In genomic region chr22:38455063-38455529, GRCh38 we compare ENCODE assay signal across 9 cellular contexts. TPM values are rescaled to one million over a fixed set of nuclear protein-coding genes. Genes with fewer than 3 reads are reported as not detected.
DNase-seq lines count a peak whose midpoint lies in the region; ATAC-seq, FAIRE-seq and TF ChIP-seq lines count a peak whose summit lies in the region.
"Had no signal": no experiment of that assay in that cellular context is flagged by ENCODE, and none has a peak within 500 bp of the region (broad histone marks: within the 10 kb centered on the region; RNA-seq: fewer than 3 reads in every experiment).

Gene KCNJ4, minus strand, starts transcription at chr22:38455199. Its CDS starts 27,067 bp downstream, at chr22:38428132.

- H4K20me1 ChIP-seq in astrocyte (ENCODE audit: insufficient read depth, low read length) (peaks cover 13% of the 10 kb centered on the region), SK-N-SH (ENCODE audit: insufficient read depth) (no peaks in the 10 kb centered on the region)

- H3K79me2 ChIP-seq in astrocyte (ENCODE audit: insufficient read depth, low read length) (no peaks in the 10 kb centered on the region), SK-N-SH (ENCODE audit: insufficient read depth) (no peaks in the 10 kb centered on the region)

- FAIRE-seq in astrocyte (lab: Jason Lieb, UNC), result no peak

- TF ChIP-seq EP300 in stomach (IDR thresholded peaks at IDR 0.05), result no peak
- no peak for TF ChIP-seq EP300 in SK-N-SH (IDR thresholded peaks at IDR 0.05; ENCODE audit: borderline replicate concordance in 1 of 2, low read depth in 1 of 2, low read length in 1 of 2)

- H3K27me3 Mint-ChIP-seq in astrocyte (ENCODE audit: low read depth, unreplicated experiment), result peaks cover 73% of the 10 kb centered on the region

- H2AFZ ChIP-seq in astrocyte (ENCODE audit: low read depth, low read length), result peak within 1 kb of the TSS; percentile 26
- no peak within 1 kb of the TSS for H2AFZ ChIP-seq in SK-N-SH (ENCODE audit: low read depth)

- H3K4me1 ChIP-seq in HUES6 (ENCODE audit: control insufficient read depth, insufficient read depth, low read length), result peaks cover 26% of the 10 kb centered on the region
- H3K4me1 ChIP-seq in astrocyte (ENCODE audit: insufficient read depth, low read length), result peaks cover 7% of the 10 kb centered on the region
- H3K4me1 ChIP-seq in iPS-18a (ENCODE audit: control insufficient read depth, low read depth, low read length), result no peaks in the 10 kb centered on the region
- peaks cover 14 to 24% (median 20%) of the 10 kb centered on the region in 4 donors for H3K4me1 ChIP-seq in stomach
- peaks cover 0 to 11% of the 10 kb centered on the region in 2 experiments; a peak in 1 of 4 replicates for H3K4me1 ChIP-seq in SK-N-SH (ENCODE audit: control insufficient read depth in 1 of 2, insufficient read depth in 2 of 2, low read depth in 1 of 2, low read length in 1 of 2)

- ATAC-seq in HG03565 (IDR thresholded peaks at IDR 0.05; ENCODE audit: unreplicated experiment), result no peak

- no peaks in the 10 kb centered on the region for H3K9me3 Mint-ChIP-seq in astrocyte (ENCODE audit: unreplicated experiment)

- peaks cover 86% of the 10 kb centered on the region for H3K27me3 ChIP-seq in HUES6 (ENCODE audit: control insufficient read depth, insufficient read depth, low read length)
- H3K27me3 ChIP-seq in astrocyte (ENCODE audit: insufficient read depth, low read length), result peaks cover 71% of the 10 kb centered on the region
- peaks cover 61% of the 10 kb centered on the region for H3K27me3 ChIP-seq in iPS-18a (ENCODE audit: control insufficient read depth, insufficient read depth, low read length)
- peaks cover 15 to 99% (median 74%) of the 10 kb centered on the region in 3 donors for H3K27me3 ChIP-seq in stomach
- H3K27me3 ChIP-seq in SK-N-SH (ENCODE audit: insufficient read depth), result no peaks in the 10 kb centered on the region; the same call in 1 of the 2 replicates

- POLR2A ChIA-PET in SK-N-SH (lab: Yijun Ruan, JAX), result no interaction called here

- TF ChIP-seq POLR2A in stomach (IDR thresholded peaks at IDR 0.05), result no peak

- H3K4me1 Mint-ChIP-seq in astrocyte (ENCODE audit: low read depth, unreplicated experiment), result peaks cover 3% of the 10 kb centered on the region

- no peak for DNase-seq in astrocyte (ENCODE audit: low read depth)
- DNase-seq in stomach, result no peak
- DNase-seq in mucosa of gallbladder (ENCODE audit: low spot score), result no peak
- no peak for DNase-seq in SK-N-SH

- H3K4me2 ChIP-seq in astrocyte (ENCODE audit: low read length) (peak within 1 kb of the TSS; percentile 79), SK-N-SH (no peak within 1 kb of the TSS; the same call in 1 of the 2 replicates)

- no peaks in the 10 kb centered on the region for H3F3A ChIP-seq in SK-N-SH (replicated peaks; ENCODE audit: insufficient read depth)

- no peaks in the 10 kb centered on the region for H3K36me3 ChIP-seq in HUES6 (ENCODE audit: control insufficient read depth, insufficient read depth, low read length)
- no peaks in the 10 kb centered on the region for H3K36me3 ChIP-seq in astrocyte (ENCODE audit: insufficient read depth, low read length)
- H3K36me3 ChIP-seq in iPS-18a (ENCODE audit: control insufficient read depth, low read depth, low read length), result no peaks in the 10 kb centered on the region
- H3K36me3 ChIP-seq in stomach, result no peaks in the 10 kb centered on the region
- H3K36me3 ChIP-seq in SK-N-SH (replicated peaks in 1 of 2; ENCODE audit: control insufficient read depth in 1 of 2, insufficient read depth in 2 of 2, low read length in 1 of 2), result no peaks in the 10 kb centered on the region

- TF ChIP-seq CTCF in astrocyte (IDR thresholded peaks at IDR 0.05; ENCODE audit: insufficient read depth, low read depth, low read length), result no peak
- TF ChIP-seq CTCF in stomach (IDR thresholded peaks at IDR 0.05), result no peak
- TF ChIP-seq CTCF in SK-N-SH (IDR thresholded peaks at IDR 0.05), result no peak

- H3K27ac ChIP-seq in HUES6 (ENCODE audit: low read depth, low read length) (no peak within 1 kb of the TSS), astrocyte (ENCODE audit: low read depth, low read length) (no peak within 1 kb of the TSS), iPS-18a (ENCODE audit: low read length) (no peak within 1 kb of the TSS), stomach (no peak within 1 kb of the TSS), SK-N-SH (ENCODE audit: low read depth in 2 of 2, low read length in 1 of 2) (no peak within 1 kb of the TSS)

- TF ChIP-seq RAD21 in SK-N-SH (IDR thresholded peaks at IDR 0.05; ENCODE audit: low read length), result no peak

- H3K4me3 ChIP-seq in HUES6 (ENCODE audit: low read depth, low read length), result peak within 1 kb of the TSS; percentile 59
- H3K4me3 ChIP-seq in astrocyte (ENCODE audit: insufficient read depth, low read depth, low read length), result no peak within 1 kb of the TSS
- H3K4me3 ChIP-seq in iPS-18a (ENCODE audit: low read length), result peak within 1 kb of the TSS; percentile 51
- peak within 1 kb of the TSS; percentile 45 to 58 (median 49) for H3K4me3 ChIP-seq in stomach
- H3K4me3 ChIP-seq in SK-N-SH (ENCODE audit: low read depth in 2 of 2, low read length in 1 of 2), result peak within 1 kb of the TSS in 1 of 2 experiments; percentile 39; a peak in 2 of 4 replicates

- WGBS in stomach, 5 donors, result 0 to 2% (median 1%) methylated on average over 29 to 74 of the region's 78 CpGs; no CpG with 5 or more reads in 2 of the 5 donors
- WGBS in SK-N-SH (ENCODE audit: low lambda C conversion rate), result no CpG with 5 or more reads among the region's 78 CpGs

- no peaks in the 10 kb centered on the region for H3K9me2 ChIP-seq in SK-N-SH

- H3K27ac Mint-ChIP-seq in astrocyte (ENCODE audit: unreplicated experiment), result no peak within 1 kb of the TSS

- H3K4me3 Mint-ChIP-seq in astrocyte (ENCODE audit: unreplicated experiment), result peak within 1 kb of the TSS; percentile 75

- no peaks in the 10 kb centered on the region for H3K36me3 Mint-ChIP-seq in astrocyte (ENCODE audit: low read depth, unreplicated experiment)

- CTCF ChIA-PET in SK-N-SH (lab: Yijun Ruan, JAX), result no interaction called here

- intact Hi-C loops in stomach (cut with DNase I; ENCODE audit: low total_unique reads), result no loop called here

- H3K9me3 ChIP-seq in HUES6 (ENCODE audit: control insufficient read depth, insufficient read depth, low read depth, low read length), result no peaks in the 10 kb centered on the region
- H3K9me3 ChIP-seq in astrocyte (ENCODE audit: insufficient read depth, low read depth, low read length), result no peaks in the 10 kb centered on the region
- H3K9me3 ChIP-seq in iPS-18a (ENCODE audit: control insufficient read depth, low read depth, low read length), result no peaks in the 10 kb centered on the region
- no peaks in the 10 kb centered on the region for H3K9me3 ChIP-seq in stomach
- no peaks in the 10 kb centered on the region for H3K9me3 ChIP-seq in SK-N-SH

- peak within 1 kb of the TSS; percentile 27 for H3K9ac ChIP-seq in HUES6 (ENCODE audit: low read length)
- peak within 1 kb of the TSS; percentile 27 for H3K9ac ChIP-seq in astrocyte (ENCODE audit: low read length)
- H3K9ac ChIP-seq in iPS-18a (ENCODE audit: low read length), result no peak within 1 kb of the TSS
- no peak within 1 kb of the TSS for H3K9ac ChIP-seq in SK-N-SH

TF ChIP-seq in SK-N-SH, 30 proteins besides CTCF, POLR2A, EP300 and RAD21:
- TF ChIP-seq, protein P1, sequence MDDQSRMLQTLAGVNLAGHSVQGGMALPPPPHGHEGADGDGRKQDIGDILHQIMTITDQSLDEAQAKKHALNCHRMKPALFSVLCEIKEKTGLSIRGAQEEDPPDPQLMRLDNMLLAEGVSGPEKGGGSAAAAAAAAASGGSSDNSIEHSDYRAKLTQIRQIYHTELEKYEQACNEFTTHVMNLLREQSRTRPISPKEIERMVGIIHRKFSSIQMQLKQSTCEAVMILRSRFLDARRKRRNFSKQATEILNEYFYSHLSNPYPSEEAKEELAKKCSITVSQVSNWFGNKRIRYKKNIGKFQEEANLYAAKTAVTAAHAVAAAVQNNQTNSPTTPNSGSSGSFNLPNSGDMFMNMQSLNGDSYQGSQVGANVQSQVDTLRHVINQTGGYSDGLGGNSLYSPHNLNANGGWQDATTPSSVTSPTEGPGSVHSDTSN (IDR thresholded peaks at IDR 0.05), result no peak
- TF ChIP-seq FOSL2 (IDR thresholded peaks at IDR 0.05; ENCODE audit: borderline replicate concordance, low read depth), result no peak
- TF ChIP-seq TCF12 (IDR thresholded peaks at IDR 0.05), result no peak
- TF ChIP-seq POLR2AphosphoS5 (IDR thresholded peaks at IDR 0.05; ENCODE audit: low read depth, low read length), result no peak
TF ChIP-seq in SK-N-SH: peak in this region for 0.

RNA-seq across cellular contexts. Expression of gene KCNJ4, which starts in this region (rescaled TPM):
- total RNA-seq in astrocyte (0.19 and 0.30 TPM in 2 replicates), stomach (not detected), mucosa of gallbladder (not detected)
- polyA plus RNA-seq in stomach (not detected), SK-N-SH (2012; rRNA removed) (not detected in 2 replicates)
- polyA plus RNA-seq in SK-N-SH (2012; cell fraction: cytosol; rRNA removed), result not detected in 2 replicates
- polyA plus RNA-seq in SK-N-SH (2012; cell fraction: nucleus; rRNA removed), result not detected in 2 replicates
- total RNA-seq: subcutaneous adipose tissue had no signal
- polyA plus RNA-seq: liver had no signal

Comparison
In these comparisons a context has a peak if more than half of its experiments do, and no peak if none do; other contexts are left out.
1. H3K9ac ChIP-seq: peak in HUES6 (single experiment) and astrocyte (single experiment); none in iPS-18a (single experiment) and SK-N-SH (single experiment).